ENCODE assay signal across 16 cellular contexts in the genomic region with DNA sequence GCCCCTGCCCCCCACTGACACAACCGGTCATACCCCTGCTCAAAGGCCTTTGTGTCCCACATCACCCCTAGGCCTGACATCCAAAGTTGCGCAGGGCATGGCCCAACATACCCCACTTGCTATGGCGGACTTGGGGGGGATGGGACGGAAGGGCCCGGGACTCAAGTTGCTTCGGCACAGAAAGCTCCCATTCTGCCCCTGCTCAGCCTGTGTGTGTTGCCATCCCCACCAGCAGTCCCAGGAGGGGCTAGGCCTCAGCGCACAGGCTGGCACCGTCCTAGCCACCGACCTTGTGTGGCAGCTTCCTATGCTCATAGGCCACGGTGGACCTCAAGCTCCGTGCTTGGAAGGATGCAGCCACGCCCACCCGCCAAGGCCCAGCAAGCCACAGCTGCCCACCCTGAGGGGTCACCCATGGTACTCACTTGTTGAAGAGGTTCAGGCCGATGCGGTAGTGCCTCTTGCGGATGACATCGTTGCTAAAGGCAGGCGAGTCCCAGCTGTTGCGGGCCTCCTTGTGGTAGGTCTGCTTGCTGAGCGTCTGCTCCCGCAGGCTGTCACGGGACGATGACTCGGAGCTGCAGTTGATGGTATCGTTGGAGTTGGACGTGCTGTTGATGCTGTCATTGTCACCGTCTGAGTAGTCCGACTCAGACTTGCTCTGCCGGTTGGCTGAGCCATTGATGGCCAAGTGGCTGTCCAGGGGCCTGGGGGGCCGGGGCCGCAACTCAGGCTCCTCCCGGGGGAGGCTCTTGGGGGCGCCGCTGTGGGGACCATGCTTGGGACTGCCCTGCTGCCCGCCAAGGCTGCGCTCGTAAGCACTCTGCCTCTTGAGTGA.
A peak's percentile ranks its signal among the peaks of the same experiment; 100 is the strongest.
DNase-seq lines count a peak whose midpoint lies in the region; ATAC-seq and TF ChIP-seq lines count a peak whose summit lies in the region.
"Had no signal": no experiment of that assay in that cellular context is flagged by ENCODE, and none has a peak within 500 bp of the region (broad histone marks: within the 10 kb centered on the region; RNA-seq: fewer than 3 reads in every experiment).

No MANE protein-coding gene starts in this region.

- peaks cover 21 to 98% (median 85%) of the 10 kb centered on the region in 4 donors for H3K36me3 ChIP-seq in stomach
- no peaks in the 10 kb centered on the region for H3K36me3 ChIP-seq in MG63

- no peak for TF ChIP-seq POLR2A in stomach (IDR thresholded peaks at IDR 0.05)

- DNase-seq in H4 (ENCODE audit: low spot score) (peak; percentile 15), right cardiac atrium (no peak), stomach (no peak), MG63 (no peak), SW 1271 (lab: John Stamatoyannopoulos, UW) (no peak)
- DNase-seq: activated CD4-positive, CD25-positive, alpha-beta regulatory T cell treated with anti-CD3 and anti-CD28 coated beads, Interleukin-2, amount 50 U/mL, for 72 hours; DMS53; HCEC 1CT; left colon; naive B cell; stimulated activated CD4-positive, alpha-beta T cell treated with anti-CD3 and anti-CD28 coated beads, Interleukin-2, amount 100 ng/mL, for 48 hours; T-cell had no signal

- 76% methylated on average over 37 of the region's 37 CpGs for WGBS in right cardiac atrium
- 92 to 96% (median 95%) methylated on average over 21 to 37 of the region's 37 CpGs for WGBS in stomach, 5 donors

- peak overlapping the region; percentile 22; the same call in 1 of the 2 replicates for H3K27ac ChIP-seq in VCaP
- peak overlapping the region; percentile 71 for H3K27ac ChIP-seq in right cardiac atrium (ENCODE audit: low read length)
- peak overlapping the region in 4 of 5 donors; percentile 25 to 81 (median 32) for H3K27ac ChIP-seq in stomach

- intact Hi-C loops in right cardiac atrium (cut with DNase I) (loop anchor here in 1 of 4 donors (10.0 kb wide), 1 partner anchor 50 kb away; no protein-coding TSS in a partner anchor), stomach (cut with DNase I; ENCODE audit: low total_unique reads) (no loop called here)

- H3K4me3 ChIP-seq in right cardiac atrium (ENCODE audit: low read length) (no peak overlapping the region), stomach (no peak overlapping the region), MG63 (no peak overlapping the region)
- H3K4me3 ChIP-seq: prostate gland had no signal

- H3K4me1 ChIP-seq in right cardiac atrium (ENCODE audit: control insufficient read depth, insufficient read depth, low read length) (peaks cover 42% of the 10 kb centered on the region), stomach (peaks cover 29 to 81% (median 56%) of the 10 kb centered on the region in 4 donors)

- TF ChIP-seq EP300 in stomach (IDR thresholded peaks at IDR 0.05), result no peak

- TF ChIP-seq CTCF in VCaP (conservative IDR thresholded peaks at IDR 0.05) (no peak), stomach (IDR thresholded peaks at IDR 0.05) (no peak)

- H3K9me3 ChIP-seq in right cardiac atrium (ENCODE audit: control insufficient read depth, low read length) (no peaks in the 10 kb centered on the region), stomach (no peaks in the 10 kb centered on the region), MG63 (no peaks in the 10 kb centered on the region)
- H3K9me3 ChIP-seq: prostate gland had no signal

- ATAC-seq in right cardiac atrium (no peak), GM19035 (IDR thresholded peaks at IDR 0.05; ENCODE audit: unreplicated experiment) (no peak)
- ATAC-seq: activated naive CD4-positive, alpha-beta T cell treated with anti-CD3 and anti-CD28 coated beads, Interleukin-2, amount 50 U/mL, for 72 hours; left colon; T-cell had no signal

- H3K27me3 ChIP-seq in right cardiac atrium (ENCODE audit: control insufficient read depth, insufficient read depth), result no peaks in the 10 kb centered on the region
- H3K27me3 ChIP-seq in stomach, result no peaks in the 10 kb centered on the region
- no peaks in the 10 kb centered on the region for H3K27me3 ChIP-seq in MG63
